1 cellular context compared by ENCODE assay signal in the genomic region with DNA sequence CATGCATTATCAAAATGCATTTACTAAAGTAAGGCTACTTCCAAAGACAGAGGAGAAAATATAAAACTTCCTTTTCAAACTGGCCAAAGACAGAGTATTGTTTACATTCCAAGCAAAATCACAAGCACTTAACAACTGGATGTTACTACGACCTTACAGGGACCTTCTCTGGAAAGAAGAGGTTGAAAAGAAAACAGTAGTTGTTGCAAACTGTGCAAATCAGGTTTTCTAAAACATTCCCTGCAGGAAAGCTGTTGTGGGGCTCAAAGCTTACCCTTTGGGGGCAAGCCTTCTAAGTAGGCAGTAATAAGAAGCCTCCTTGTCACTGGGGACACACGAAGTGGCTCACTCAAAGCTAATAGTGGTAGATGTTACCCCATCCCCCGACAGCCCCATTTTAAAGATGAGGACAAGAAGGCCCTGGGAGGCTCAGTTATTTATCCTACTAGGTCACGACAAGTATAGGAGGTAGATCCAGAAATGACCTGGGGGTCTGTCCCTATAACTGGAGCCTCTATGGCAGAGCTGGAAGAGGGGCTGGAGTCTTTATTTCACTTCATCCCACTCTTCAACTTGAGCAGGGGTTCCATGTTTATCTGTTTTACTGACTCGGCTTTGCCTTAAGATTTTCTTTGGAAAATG.
TF ChIP-seq lines count a peak whose summit lies in the region.

No MANE protein-coding gene starts in this region.

TF ChIP-seq in endothelial cell of umbilical vein, 7 proteins besides CTCF, POLR2A, EP300 and RAD21:
- no peak for TF ChIP-seq JUN (IDR thresholded peaks at IDR 0.05; ENCODE audit: borderline replicate concordance, insufficient read depth, insufficient read length, low read depth)
- no peak for TF ChIP-seq MYC (IDR thresholded peaks at IDR 0.05; ENCODE audit: low read depth, low read length)
- no peak for TF ChIP-seq GATA2 (IDR thresholded peaks at IDR 0.05; ENCODE audit: insufficient read depth, insufficient read length, low read depth, low read length)
- TF ChIP-seq MAX (IDR thresholded peaks at IDR 0.05; ENCODE audit: insufficient read depth, insufficient read length) = no peak
- TF ChIP-seq EZH2 (IDR thresholded peaks at IDR 0.05; ENCODE audit: borderline replicate concordance, low read depth, low read length, severe bottlenecking) = no peak
- no peak for TF ChIP-seq POLR2AphosphoS5 (IDR thresholded peaks at IDR 0.05; ENCODE audit: insufficient read depth, low read depth, low read length)
- TF ChIP-seq FOS (IDR thresholded peaks at IDR 0.05; ENCODE audit: borderline replicate concordance, insufficient read depth, low read length) = no peak
